16 cellular contexts compared by ENCODE assay signal in the genomic region with DNA sequence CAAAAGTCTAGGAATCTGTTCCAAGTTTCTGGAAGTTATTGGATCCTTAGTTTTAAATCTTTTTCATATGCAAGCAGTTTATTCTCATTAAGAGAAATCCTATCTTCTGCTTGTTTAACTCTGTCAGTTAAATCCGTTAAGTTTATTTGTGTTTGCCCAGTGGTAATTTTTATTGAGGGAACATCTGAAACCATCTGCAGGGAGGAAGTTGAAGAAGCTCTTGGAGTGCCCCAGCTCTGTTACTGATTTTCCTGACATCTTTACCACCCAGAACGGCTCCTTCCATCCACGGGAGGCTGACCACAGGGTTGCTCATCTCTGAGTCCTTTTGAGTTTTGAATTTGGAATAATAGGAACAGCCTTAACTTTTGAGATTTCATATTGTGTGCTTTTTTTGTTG.
A peak's percentile ranks its signal among the peaks of the same experiment; 100 is the strongest.
DNase-seq lines count a peak whose midpoint lies in the region; ATAC-seq and TF ChIP-seq lines count a peak whose summit lies in the region.
"Had no signal": no experiment of that assay in that cellular context is flagged by ENCODE, and none has a peak within 500 bp of the region (broad histone marks: within the 10 kb centered on the region; RNA-seq: fewer than 3 reads in every experiment).

No MANE protein-coding gene starts in this region.

- intact Hi-C loops in esophagus muscularis mucosa (cut with DNase I), result no loop called here

- TF ChIP-seq POLR2A in esophagus muscularis mucosa (IDR thresholded peaks at IDR 0.05; ENCODE audit: low read depth), result no peak

- no peak overlapping the region for H3K27ac Mint-ChIP-seq in activated CD8-positive, alpha-beta memory T cell treated with anti-CD3 and anti-CD28 coated beads, Interleukin-2, amount 10 ng/mL, durations not matched to agents 7 days and 5 days
- H3K27ac Mint-ChIP-seq: CD4-positive, CD25-positive, alpha-beta regulatory T cell; HFFc6 had no signal

- H3K9me3 ChIP-seq in esophagus muscularis mucosa, result peaks cover 0 to 8% (median 3%) of the 10 kb centered on the region in 4 donors

- H3K4me1 Mint-ChIP-seq in activated CD8-positive, alpha-beta memory T cell treated with anti-CD3 and anti-CD28 coated beads, Interleukin-2, amount 10 ng/mL, durations not matched to agents 7 days and 5 days, result no peaks in the 10 kb centered on the region
- H3K4me1 Mint-ChIP-seq: CD4-positive, CD25-positive, alpha-beta regulatory T cell had no signal

- H3K4me3 ChIP-seq in esophagus muscularis mucosa, result no peak overlapping the region
- H3K4me3 ChIP-seq: BLaER1, GM12878 had no signal

- TF ChIP-seq CTCF in esophagus muscularis mucosa (IDR thresholded peaks at IDR 0.05) (no peak), GM10266 (IDR thresholded peaks at IDR 0.05; ENCODE audit: control insufficient read depth, insufficient read depth, low read depth, missing control alignments) (no peak)

- no peak for ATAC-seq in activated CD8-positive, alpha-beta memory T cell treated with anti-CD3 and anti-CD28 coated beads, Interleukin-2, amount 10 ng/mL, durations not matched to agents 7 days and 5 days
- no peak for ATAC-seq in GM21526 (IDR thresholded peaks at IDR 0.05; ENCODE audit: low FRiP score, unreplicated experiment)
- ATAC-seq: GM12878 had no signal

- CTCF ChIA-PET in activated CD8-positive, alpha-beta memory T cell treated with anti-CD3 and anti-CD28 coated beads, Interleukin-2, amount 10 ng/mL, durations not matched to agents 7 days and 5 days (lab: Charles Lee), result no interaction called here

- TF ChIP-seq EP300 in esophagus muscularis mucosa (IDR thresholded peaks at IDR 0.05), result no peak

- no peaks in the 10 kb centered on the region for H3K9me3 Mint-ChIP-seq in activated CD8-positive, alpha-beta memory T cell treated with anti-CD3 and anti-CD28 coated beads, Interleukin-2, amount 10 ng/mL, durations not matched to agents 7 days and 5 days (ENCODE audit: low read depth)
- H3K9me3 Mint-ChIP-seq: HFFc6 had no signal

- no peak overlapping the region for H3K4me3 Mint-ChIP-seq in activated CD8-positive, alpha-beta memory T cell treated with anti-CD3 and anti-CD28 coated beads, Interleukin-2, amount 10 ng/mL, durations not matched to agents 7 days and 5 days
- H3K4me3 Mint-ChIP-seq: CD4-positive, CD25-positive, alpha-beta regulatory T cell; HFFc6 had no signal

- no peaks in the 10 kb centered on the region for H3K36me3 ChIP-seq in esophagus muscularis mucosa
- H3K36me3 ChIP-seq: BLaER1 had no signal

- no peaks in the 10 kb centered on the region for H3K36me3 Mint-ChIP-seq in activated CD8-positive, alpha-beta memory T cell treated with anti-CD3 and anti-CD28 coated beads, Interleukin-2, amount 10 ng/mL, durations not matched to agents 7 days and 5 days
- H3K36me3 Mint-ChIP-seq: CD4-positive, CD25-positive, alpha-beta regulatory T cell had no signal

- 36% methylated on average over 3 of the region's 3 CpGs for WGBS in esophagus muscularis mucosa

- no peak overlapping the region for H3K27ac ChIP-seq in esophagus muscularis mucosa (replicated peaks in 1 of 4)
- H3K27ac ChIP-seq: BLaER1 had no signal

- peaks cover 1% of the 10 kb centered on the region for H3K27me3 Mint-ChIP-seq in activated CD8-positive, alpha-beta memory T cell treated with anti-CD3 and anti-CD28 coated beads, Interleukin-2, amount 10 ng/mL, durations not matched to agents 7 days and 5 days
- H3K27me3 Mint-ChIP-seq: CD4-positive, CD25-positive, alpha-beta regulatory T cell had no signal

- no peaks in the 10 kb centered on the region for H3K4me1 ChIP-seq in esophagus muscularis mucosa

- peak; percentile 9 for DNase-seq in activated CD8-positive, alpha-beta memory T cell treated with anti-CD3 and anti-CD28 coated beads, Interleukin-2, amount 10 ng/mL, durations not matched to agents 7 days and 5 days
- no peak for DNase-seq in activated CD8-positive, alpha-beta memory T cell treated with anti-CD3 and anti-CD28 coated beads, Interleukin-2, amount 50 U/mL, for 48 hours
- DNase-seq in ecto neural progenitor cell (ENCODE audit: low spot score), result peak; percentile 7
- peak; percentile 1 for DNase-seq in islet precursor cell
- no peak for DNase-seq in esophagus muscularis mucosa (ENCODE audit: extremely low spot score)
- DNase-seq in GM10266 (ENCODE audit: extremely low spot score), result no peak
- DNase-seq: 8988T; AML-193; CD4-positive, CD25-positive, alpha-beta regulatory T cell; DMS53; GOT3; HCEC 1CT; HFFc6 had no signal

- peaks cover 0 to under 1% (median 0%) of the 10 kb centered on the region in 4 donors for H3K27me3 ChIP-seq in esophagus muscularis mucosa
- H3K27me3 ChIP-seq: BLaER1 had no signal

Comparison
In these comparisons a context has a peak if more than half of its experiments do, and no peak if none do; other contexts are left out.
1. DNase-seq: peak in activated CD8-positive, alpha-beta memory T cell treated with anti-CD3 and anti-CD28 coated beads, Interleukin-2, amount 10 ng/mL, durations not matched to agents 7 days and 5 days (single experiment), ecto neural progenitor cell (single experiment) and islet precursor cell (single experiment); none in activated CD8-positive, alpha-beta memory T cell treated with anti-CD3 and anti-CD28 coated beads, Interleukin-2, amount 50 U/mL, for 48 hours (single experiment), esophagus muscularis mucosa (single experiment) and GM10266 (single experiment).